In genomic region chr11:111283945-111284481, GRCh38 we compare ENCODE assay signal across 2 cellular contexts.
TF ChIP-seq lines count a peak whose summit lies in the region.

No MANE protein-coding gene starts in this region.

TF ChIP-seq in GM23338, 12 proteins besides CTCF, POLR2A, EP300 and RAD21 (continued from another document):
- TF ChIP-seq ZNF462 (CRISPR knock-in tag; IDR thresholded peaks at IDR 0.05) (no peak), POLR2AphosphoS5 (IDR thresholded peaks at IDR 0.05; ENCODE audit: low read depth) (no peak), CREB1 (CRISPR knock-in tag; IDR thresholded peaks at IDR 0.05; ENCODE audit: low read depth) (no peak), ETS1 (IDR thresholded peaks at IDR 0.05) (no peak)

TF ChIP-seq in WTC11, 78 proteins besides CTCF, POLR2A, EP300 and RAD21 (continued from another document):
- no peak for TF ChIP-seq CDX4 (CRISPR knock-in tag; IDR thresholded peaks at IDR 0.05; ENCODE audit: borderline replicate concordance)
- no peak for TF ChIP-seq ZNF121 (CRISPR knock-in tag; IDR thresholded peaks at IDR 0.05)
- no peak for TF ChIP-seq PRDM15 (CRISPR knock-in tag; IDR thresholded peaks at IDR 0.05)
- no peak for TF ChIP-seq SOX15 (CRISPR knock-in tag; IDR thresholded peaks at IDR 0.05)
